In the genomic region with DNA sequence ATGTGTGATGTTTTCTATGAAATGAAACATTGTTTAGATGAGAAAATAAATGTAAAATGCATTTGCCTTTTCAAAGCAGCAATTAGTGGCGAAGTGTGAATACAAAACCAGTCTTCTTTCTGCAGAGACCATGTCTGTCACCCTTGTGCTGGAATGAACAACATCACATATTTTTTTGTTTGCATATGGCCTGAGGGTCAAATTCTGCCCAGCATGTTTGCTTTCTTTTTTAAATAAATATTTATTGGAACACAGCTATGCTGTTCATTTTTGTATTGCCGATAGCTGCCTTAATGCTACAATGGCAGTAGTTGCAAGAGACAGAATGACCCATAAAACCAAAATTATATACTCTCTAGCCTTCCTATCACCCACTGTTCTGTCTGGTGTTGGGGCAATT, we compare ENCODE assay signal across 1 cellular context.
TF ChIP-seq lines count a peak whose summit lies in the region.

No MANE protein-coding gene starts in this region.

TF ChIP-seq in GM23338, 12 proteins besides CTCF, POLR2A, EP300 and RAD21 (continued from another document):
- TF ChIP-seq, protein P1, sequence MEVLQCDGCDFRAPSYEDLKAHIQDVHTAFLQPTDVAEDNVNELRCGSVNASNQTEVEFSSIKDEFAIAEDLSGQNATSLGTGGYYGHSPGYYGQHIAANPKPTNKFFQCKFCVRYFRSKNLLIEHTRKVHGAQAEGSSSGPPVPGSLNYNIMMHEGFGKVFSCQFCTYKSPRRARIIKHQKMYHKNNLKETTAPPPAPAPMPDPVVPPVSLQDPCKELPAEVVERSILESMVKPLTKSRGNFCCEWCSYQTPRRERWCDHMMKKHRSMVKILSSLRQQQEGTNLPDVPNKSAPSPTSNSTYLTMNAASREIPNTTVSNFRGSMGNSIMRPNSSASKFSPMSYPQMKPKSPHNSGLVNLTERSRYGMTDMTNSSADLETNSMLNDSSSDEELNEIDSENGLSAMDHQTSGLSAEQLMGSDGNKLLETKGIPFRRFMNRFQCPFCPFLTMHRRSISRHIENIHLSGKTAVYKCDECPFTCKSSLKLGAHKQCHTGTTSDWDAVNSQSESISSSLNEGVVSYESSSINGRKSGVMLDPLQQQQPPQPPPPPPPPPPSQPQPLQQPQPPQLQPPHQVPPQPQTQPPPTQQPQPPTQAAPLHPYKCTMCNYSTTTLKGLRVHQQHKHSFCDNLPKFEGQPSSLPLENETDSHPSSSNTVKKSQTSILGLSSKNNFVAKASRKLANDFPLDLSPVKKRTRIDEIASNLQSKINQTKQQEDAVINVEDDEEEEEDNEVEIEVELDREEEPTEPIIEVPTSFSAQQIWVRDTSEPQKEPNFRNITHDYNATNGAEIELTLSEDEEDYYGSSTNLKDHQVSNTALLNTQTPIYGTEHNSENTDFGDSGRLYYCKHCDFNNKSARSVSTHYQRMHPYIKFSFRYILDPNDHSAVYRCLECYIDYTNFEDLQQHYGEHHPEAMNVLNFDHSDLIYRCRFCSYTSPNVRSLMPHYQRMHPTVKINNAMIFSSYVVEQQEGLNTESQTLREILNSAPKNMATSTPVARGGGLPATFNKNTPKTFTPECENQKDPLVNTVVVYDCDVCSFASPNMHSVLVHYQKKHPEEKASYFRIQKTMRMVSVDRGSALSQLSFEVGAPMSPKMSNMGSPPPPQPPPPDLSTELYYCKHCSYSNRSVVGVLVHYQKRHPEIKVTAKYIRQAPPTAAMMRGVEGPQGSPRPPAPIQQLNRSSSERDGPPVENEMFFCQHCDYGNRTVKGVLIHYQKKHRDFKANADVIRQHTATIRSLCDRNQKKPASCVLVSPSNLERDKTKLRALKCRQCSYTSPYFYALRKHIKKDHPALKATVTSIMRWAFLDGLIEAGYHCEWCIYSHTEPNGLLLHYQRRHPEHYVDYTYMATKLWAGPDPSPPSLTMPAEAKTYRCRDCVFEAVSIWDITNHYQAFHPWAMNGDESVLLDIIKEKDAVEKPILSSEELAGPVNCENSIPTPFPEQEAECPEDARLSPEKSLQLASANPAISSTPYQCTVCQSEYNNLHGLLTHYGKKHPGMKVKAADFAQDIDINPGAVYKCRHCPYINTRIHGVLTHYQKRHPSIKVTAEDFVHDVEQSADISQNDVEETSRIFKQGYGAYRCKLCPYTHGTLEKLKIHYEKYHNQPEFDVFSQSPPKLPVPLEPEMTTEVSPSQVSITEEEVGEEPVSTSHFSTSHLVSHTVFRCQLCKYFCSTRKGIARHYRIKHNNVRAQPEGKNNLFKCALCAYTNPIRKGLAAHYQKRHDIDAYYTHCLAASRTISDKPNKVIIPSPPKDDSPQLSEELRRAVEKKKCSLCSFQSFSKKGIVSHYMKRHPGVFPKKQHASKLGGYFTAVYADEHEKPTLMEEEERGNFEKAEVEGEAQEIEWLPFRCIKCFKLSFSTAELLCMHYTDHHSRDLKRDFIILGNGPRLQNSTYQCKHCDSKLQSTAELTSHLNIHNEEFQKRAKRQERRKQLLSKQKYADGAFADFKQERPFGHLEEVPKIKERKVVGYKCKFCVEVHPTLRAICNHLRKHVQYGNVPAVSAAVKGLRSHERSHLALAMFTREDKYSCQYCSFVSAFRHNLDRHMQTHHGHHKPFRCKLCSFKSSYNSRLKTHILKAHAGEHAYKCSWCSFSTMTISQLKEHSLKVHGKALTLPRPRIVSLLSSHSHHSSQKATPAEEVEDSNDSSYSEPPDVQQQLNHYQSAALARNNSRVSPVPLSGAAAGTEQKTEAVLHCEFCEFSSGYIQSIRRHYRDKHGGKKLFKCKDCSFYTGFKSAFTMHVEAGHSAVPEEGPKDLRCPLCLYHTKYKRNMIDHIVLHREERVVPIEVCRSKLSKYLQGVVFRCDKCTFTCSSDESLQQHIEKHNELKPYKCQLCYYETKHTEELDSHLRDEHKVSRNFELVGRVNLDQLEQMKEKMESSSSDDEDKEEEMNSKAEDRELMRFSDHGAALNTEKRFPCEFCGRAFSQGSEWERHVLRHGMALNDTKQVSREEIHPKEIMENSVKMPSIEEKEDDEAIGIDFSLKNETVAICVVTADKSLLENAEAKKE (CRISPR knock-in tag; IDR thresholded peaks at IDR 0.05) = no peak
- TF ChIP-seq NANOG (IDR thresholded peaks at IDR 0.05; ENCODE audit: borderline replicate concordance) (no peak), EZH2 (IDR thresholded peaks at IDR 0.05; ENCODE audit: low read depth, unreplicated experiment) (no peak)
TF ChIP-seq in GM23338: peak in this region for 0.
